ENCODE assay signal across 8 cellular contexts in the genomic region with DNA sequence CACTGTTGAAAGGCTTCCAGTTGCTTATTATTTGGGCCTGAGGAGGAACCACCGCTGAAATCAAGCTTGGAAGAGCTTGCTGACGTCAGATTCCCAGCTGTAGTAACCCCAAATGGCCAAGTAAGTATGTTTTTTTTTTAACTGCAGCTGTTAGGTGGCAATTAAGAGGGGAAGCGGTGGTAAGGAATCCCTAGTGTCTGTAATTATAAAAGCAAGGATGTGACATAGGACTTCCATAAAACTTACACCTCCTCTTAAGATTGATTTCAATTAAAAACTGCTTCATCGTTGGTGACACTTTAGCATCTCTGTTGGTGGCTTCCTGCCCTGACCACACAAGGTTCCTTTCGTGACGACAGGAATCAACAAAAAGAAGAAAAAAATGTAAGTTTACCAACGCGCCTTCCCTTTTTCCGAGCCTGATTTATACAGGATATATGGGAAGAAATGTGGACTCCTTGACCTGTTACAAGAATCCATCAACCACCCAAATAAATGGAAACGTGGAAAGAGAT. TPM values are rescaled to one million over a fixed set of nuclear protein-coding genes. Genes with fewer than 3 reads are reported as not detected.
DNase-seq lines count a peak whose midpoint lies in the region; ATAC-seq, FAIRE-seq and TF ChIP-seq lines count a peak whose summit lies in the region.

No MANE protein-coding gene starts in this region.

- ATAC-seq in pancreas (no peak), HG02852 (IDR thresholded peaks at IDR 0.05; ENCODE audit: unreplicated experiment) (no peak), HG03520 (IDR thresholded peaks at IDR 0.05; ENCODE audit: unreplicated experiment) (no peak)

- H3K27me3 ChIP-seq in CD4-positive, alpha-beta memory T cell (ENCODE audit: insufficient read depth, low read length) = no peaks in the 10 kb centered on the region
- peaks cover 9% of the 10 kb centered on the region for H3K27me3 ChIP-seq in HUES64 (ENCODE audit: insufficient read depth, low read length)
- H3K27me3 ChIP-seq in fibroblast of lung (ENCODE audit: control insufficient read depth, insufficient read depth, low read length) = no peaks in the 10 kb centered on the region
- no peaks in the 10 kb centered on the region for H3K27me3 ChIP-seq in pancreas

- no peaks in the 10 kb centered on the region for H3K9me3 Mint-ChIP-seq in CD4-positive, alpha-beta memory T cell
- no peaks in the 10 kb centered on the region for H3K9me3 Mint-ChIP-seq in activated CD4-positive, alpha-beta memory T cell treated with anti-CD3 and anti-CD28 coated beads, Interleukin-2, amount 10 ng/mL, durations not matched to agents 7 days and 5 days

- H3K4me2 ChIP-seq in fibroblast of lung (ENCODE audit: extremely low read depth, insufficient read depth, low read length) = peak overlapping the region; percentile 80

- no peaks in the 10 kb centered on the region for H3K36me3 ChIP-seq in CD4-positive, alpha-beta memory T cell (ENCODE audit: insufficient read depth, low read length)
- H3K36me3 ChIP-seq in HUES64 (ENCODE audit: insufficient read depth, low read length) = no peaks in the 10 kb centered on the region
- no peaks in the 10 kb centered on the region for H3K36me3 ChIP-seq in fibroblast of lung (ENCODE audit: control insufficient read depth, insufficient read depth, low read length)
- H3K36me3 ChIP-seq in pancreas = no peaks in the 10 kb centered on the region

- H2AFZ ChIP-seq in fibroblast of lung (ENCODE audit: low read length) = peak overlapping the region; percentile 21

- peaks cover 41% of the 10 kb centered on the region for H3K4me1 ChIP-seq in CD4-positive, alpha-beta memory T cell (ENCODE audit: insufficient read depth, low read length)
- H3K4me1 ChIP-seq in HUES64 (ENCODE audit: insufficient read depth, low read length) (peaks cover 21% of the 10 kb centered on the region), fibroblast of lung (ENCODE audit: control insufficient read depth, extremely low read depth, insufficient read depth, low read length) (peaks cover 4% of the 10 kb centered on the region), pancreas (peaks cover 0 to 21% (median 0%) of the 10 kb centered on the region in 3 donors)

- WGBS in HUES64 = 18% methylated on average over 9 of the region's 10 CpGs
- WGBS in pancreas, 2 donors = 16 to 17% methylated on average over 10 of the region's 10 CpGs

- H3K4me3 ChIP-seq in CD4-positive, alpha-beta memory T cell (ENCODE audit: low read length in 2 of 2) = peak overlapping the region; percentile 18 to 72
- peak overlapping the region; percentile 92 for H3K4me3 ChIP-seq in HUES64 (ENCODE audit: low read length)
- peak overlapping the region; percentile 78 to 85 (median 84) for H3K4me3 ChIP-seq in fibroblast of lung (replicated peaks in 1 of 4; ENCODE audit: control extremely low read depth in 1 of 4, insufficient read depth in 1 of 4, low read depth in 3 of 4, low read length in 4 of 4)
- peak overlapping the region; percentile 71 to 99 (median 84) for H3K4me3 ChIP-seq in pancreas

- peaks cover 10% of the 10 kb centered on the region for H3K79me2 ChIP-seq in fibroblast of lung (ENCODE audit: control insufficient read depth, insufficient read depth, low read length)

- no peak for FAIRE-seq in pancreas (lab: Jason Lieb, UNC)

- CTCF ChIA-PET in CD4-positive, alpha-beta memory T cell (lab: Charles Lee; ENCODE audit: partially characterized antibody) = interaction anchor here (1.4 kb wide), 1 partner anchor 82 kb away, joined by 5 read pairs; no protein-coding TSS in a partner anchor
- CTCF ChIA-PET in activated CD4-positive, alpha-beta memory T cell treated with anti-CD3 and anti-CD28 coated beads, Interleukin-2, amount 10 ng/mL, durations not matched to agents 7 days and 5 days (lab: Charles Lee) = no interaction called here

- peak overlapping the region; percentile 85; the same call in 1 of the 2 replicates for H3K9ac ChIP-seq in HUES64 (ENCODE audit: low read depth, low read length)
- H3K9ac ChIP-seq in fibroblast of lung (ENCODE audit: insufficient read depth, low read length) = peak overlapping the region; percentile 97

- H3K4me1 Mint-ChIP-seq in CD4-positive, alpha-beta memory T cell = peaks cover 27 to 52% (median 36%) of the 10 kb centered on the region in 4 donors
- H3K4me1 Mint-ChIP-seq in activated CD4-positive, alpha-beta memory T cell treated with anti-CD3 and anti-CD28 coated beads, Interleukin-2, amount 10 ng/mL, durations not matched to agents 7 days and 5 days = peaks cover 40% of the 10 kb centered on the region

- no peaks in the 10 kb centered on the region for H3K9me3 ChIP-seq in CD4-positive, alpha-beta memory T cell (ENCODE audit: control insufficient read depth in 1 of 2, low read length in 2 of 2)
- H3K9me3 ChIP-seq in HUES64 (ENCODE audit: insufficient read depth, low read depth, low read length) (no peaks in the 10 kb centered on the region), fibroblast of lung (ENCODE audit: control insufficient read depth, insufficient read depth, low read depth, low read length) (no peaks in the 10 kb centered on the region), pancreas (no peaks in the 10 kb centered on the region)

- peaks cover 0 to 11% of the 10 kb centered on the region in 2 donors for H3K36me3 Mint-ChIP-seq in CD4-positive, alpha-beta memory T cell
- H3K36me3 Mint-ChIP-seq in activated CD4-positive, alpha-beta memory T cell treated with anti-CD3 and anti-CD28 coated beads, Interleukin-2, amount 10 ng/mL, durations not matched to agents 7 days and 5 days (ENCODE audit: low read depth) = peaks cover 39% of the 10 kb centered on the region

- POLR2A ChIA-PET in CD4-positive, alpha-beta memory T cell (lab: Charles Lee; ENCODE audit: partially characterized antibody) = interaction anchor here (0.6 to 0.8 kb wide), 3 partner anchors 9 to 1666 kb away, joined by 3 to 6 read pairs (median 3); no protein-coding TSS in a partner anchor
- POLR2A ChIA-PET in activated CD4-positive, alpha-beta memory T cell treated with anti-CD3 and anti-CD28 coated beads, Interleukin-2, amount 10 ng/mL, durations not matched to agents 7 days and 5 days (lab: Charles Lee) = interaction anchor here (0.9 to 1.3 kb wide), 5 partner anchors 10 to 141 kb away, joined by 3 read pairs; a partner anchor contains a TSS

- DNase-seq in CD4-positive, alpha-beta memory T cell = peak; percentile 79 to 86 (median 81)
- DNase-seq in activated CD4-positive, alpha-beta memory T cell treated with anti-CD3 and anti-CD28 coated beads, Interleukin-2, amount 10 ng/mL, durations not matched to agents 7 days and 5 days = peak; percentile 72
- DNase-seq in fibroblast of lung (ENCODE audit: low read depth in 2 of 2) (peak; percentile 52 to 85), pancreas (no peak), NCI-H510A treated with DMSO at 0.1 percent for 48 hours (lab: John Stamatoyannopoulos, UW) (no peak)

- H3K4me3 Mint-ChIP-seq in CD4-positive, alpha-beta memory T cell = peak overlapping the region; percentile 89 to 97 (median 94)
- H3K4me3 Mint-ChIP-seq in activated CD4-positive, alpha-beta memory T cell treated with anti-CD3 and anti-CD28 coated beads, Interleukin-2, amount 10 ng/mL, durations not matched to agents 7 days and 5 days = peak overlapping the region; percentile 95

- intact Hi-C loops in CD4-positive, alpha-beta memory T cell (cut with micrococcal nuclease) = loop anchor here (1.0 to 10.0 kb wide), 8 partner anchors 9 to 1682 kb away; a partner anchor contains a TSS
- intact Hi-C loops in pancreas (cut with DNase I) = no loop called here

- H3K27ac Mint-ChIP-seq in CD4-positive, alpha-beta memory T cell = peak overlapping the region; percentile 97 to 99 (median 97)
- H3K27ac Mint-ChIP-seq in activated CD4-positive, alpha-beta memory T cell treated with anti-CD3 and anti-CD28 coated beads, Interleukin-2, amount 10 ng/mL, durations not matched to agents 7 days and 5 days = peak overlapping the region; percentile 96

- H3K27ac ChIP-seq in CD4-positive, alpha-beta memory T cell (ENCODE audit: low read depth, low read length) = peak overlapping the region; percentile 91
- H3K27ac ChIP-seq in HUES64 (ENCODE audit: low read depth, low read length) (no peak overlapping the region), fibroblast of lung (ENCODE audit: insufficient read depth, low read length) (peak overlapping the region; percentile 90), pancreas (peak overlapping the region; percentile 80 to 90 (median 85))

- TF ChIP-seq CTCF in fibroblast of lung (conservative IDR thresholded peaks at IDR 0.05 in 1 of 2, IDR thresholded peaks at IDR 0.05 in 1 of 2; ENCODE audit: low read depth in 1 of 2, low read length in 2 of 2) = no peak
- no peak for TF ChIP-seq CTCF in pancreas (IDR thresholded peaks at IDR 0.05)

- no peaks in the 10 kb centered on the region for H4K20me1 ChIP-seq in fibroblast of lung (ENCODE audit: control insufficient read depth, extremely low read depth, insufficient read depth, low read length)

- no peaks in the 10 kb centered on the region for H3K27me3 Mint-ChIP-seq in CD4-positive, alpha-beta memory T cell
- H3K27me3 Mint-ChIP-seq in activated CD4-positive, alpha-beta memory T cell treated with anti-CD3 and anti-CD28 coated beads, Interleukin-2, amount 10 ng/mL, durations not matched to agents 7 days and 5 days = peaks cover 4% of the 10 kb centered on the region

RNA-seq across cellular contexts. Expression of a gene that starts 0.9 kb away (rescaled TPM):
- 10 to 100 TPM; 34.9 to 36.9 TPM for total RNA-seq in CD4-positive, alpha-beta memory T cell
- polyA plus RNA-seq in CD4-positive, alpha-beta memory T cell = 1 to 10 TPM; 3.9 to 8.8 TPM
- 5.5 TPM for polyA plus RNA-seq in HUES64 (2013, experiment 1 of 2)
- 6.9 TPM for polyA plus RNA-seq in HUES64 (2013, experiment 2 of 2)
- total RNA-seq in activated CD4-positive, alpha-beta memory T cell treated with anti-CD3 and anti-CD28 coated beads, Interleukin-2, amount 10 ng/mL, durations not matched to agents 7 days and 5 days = 10 to 100 TPM; 40.9 to 44.9 TPM
- total RNA-seq in fibroblast of lung (65.0 and 71.0 TPM in 2 replicates), pancreas (10 to 100 TPM in 2 of 6 donors, 1 to 10 TPM in 4; 3.9 to 17.1 (median 5.0) TPM)
- polyA plus RNA-seq in fibroblast of lung (14.3 and 16.1 TPM in 2 replicates), pancreas (1 to 10 TPM in 1 of 2 donors, under 1 TPM in 1; 0.38 to 1.4 TPM)
- polyA plus RNA-seq in fibroblast of lung (2012) = 7.0 and 9.0 TPM in 2 replicates
- 12.2 and 21.0 TPM in 2 replicates for polyA minus RNA-seq in fibroblast of lung (ENCODE audit: low replicate concordance)

Comparison
In these comparisons a context has a peak if more than half of its experiments do, and no peak if none do; other contexts are left out.
1. DNase-seq: peak in CD4-positive, alpha-beta memory T cell (5 of 5), activated CD4-positive, alpha-beta memory T cell treated with anti-CD3 and anti-CD28 coated beads, Interleukin-2, amount 10 ng/mL, durations not matched to agents 7 days and 5 days (single experiment) and fibroblast of lung (2 of 2); none in pancreas (0 of 6) and NCI-H510A treated with DMSO at 0.1 percent for 48 hours (single experiment).
2. Peak in every context shown above with its lines, with median percentiles within 50 percentile points of each other: H3K4me3 ChIP-seq.